1 cellular context compared by ENCODE assay signal in the genomic region with DNA sequence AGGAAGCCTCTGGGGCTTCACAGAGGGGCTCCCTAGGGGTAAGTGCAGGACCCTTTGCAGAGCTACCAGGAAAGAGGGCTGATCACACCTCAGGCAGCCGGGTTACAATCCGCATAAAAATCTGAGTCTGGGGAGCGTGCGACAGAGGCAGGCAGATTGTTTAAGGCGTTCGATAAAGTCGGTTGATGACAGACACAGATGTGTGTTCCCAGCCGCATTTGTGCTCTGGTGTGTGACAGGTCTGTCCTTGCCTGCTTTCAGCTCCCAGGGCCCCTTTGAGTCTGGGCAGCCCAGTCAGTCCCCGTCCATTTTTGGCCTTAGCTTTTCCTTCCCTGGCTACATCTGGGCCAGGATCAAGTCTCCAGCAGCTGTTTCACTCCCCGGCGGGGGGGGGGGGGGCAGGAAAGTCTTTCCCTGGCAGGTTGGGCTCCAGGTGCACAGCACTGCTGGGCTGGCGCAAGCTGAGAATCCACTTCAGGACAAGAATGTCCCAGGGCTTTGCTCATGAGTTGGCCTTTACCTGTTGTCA.
TF ChIP-seq lines count a peak whose summit lies in the region.

No MANE protein-coding gene starts in this region.

TF ChIP-seq in GM12891, 5 proteins besides CTCF, POLR2A, EP300 and RAD21 (continued from another document):
- no peak for TF ChIP-seq POU2F2 (IDR thresholded peaks at IDR 0.05; ENCODE audit: low read depth, low read length)
